ENCODE assay signal across 1 cellular context in genomic region chr11:108498816-108499408, GRCh38.
TF ChIP-seq lines count a peak whose summit lies in the region.

No MANE protein-coding gene starts in this region.

TF ChIP-seq in GM23338, 12 proteins besides CTCF, POLR2A, EP300 and RAD21:
- TF ChIP-seq ZNF462 (CRISPR knock-in tag; IDR thresholded peaks at IDR 0.05) (no peak), ZNF114 (CRISPR knock-in tag; IDR thresholded peaks at IDR 0.05) (no peak), JUNB (IDR thresholded peaks at IDR 0.05; ENCODE audit: unreplicated experiment) (no peak), ZNF331 (CRISPR knock-in tag; IDR thresholded peaks at IDR 0.05; ENCODE audit: low read depth) (no peak), EZH2phosphoT487 (IDR thresholded peaks at IDR 0.05; ENCODE audit: unreplicated experiment) (no peak), NANOG (IDR thresholded peaks at IDR 0.05; ENCODE audit: borderline replicate concordance) (no peak), CREB1 (CRISPR knock-in tag; IDR thresholded peaks at IDR 0.05; ENCODE audit: low read depth) (no peak), EZH2 (IDR thresholded peaks at IDR 0.05; ENCODE audit: low read depth, unreplicated experiment) (no peak), POLR2AphosphoS5 (IDR thresholded peaks at IDR 0.05; ENCODE audit: low read depth) (no peak), REST (IDR thresholded peaks at IDR 0.05; ENCODE audit: unreplicated experiment) (no peak)
